ENCODE assay signal across 8 cellular contexts in the genomic region with DNA sequence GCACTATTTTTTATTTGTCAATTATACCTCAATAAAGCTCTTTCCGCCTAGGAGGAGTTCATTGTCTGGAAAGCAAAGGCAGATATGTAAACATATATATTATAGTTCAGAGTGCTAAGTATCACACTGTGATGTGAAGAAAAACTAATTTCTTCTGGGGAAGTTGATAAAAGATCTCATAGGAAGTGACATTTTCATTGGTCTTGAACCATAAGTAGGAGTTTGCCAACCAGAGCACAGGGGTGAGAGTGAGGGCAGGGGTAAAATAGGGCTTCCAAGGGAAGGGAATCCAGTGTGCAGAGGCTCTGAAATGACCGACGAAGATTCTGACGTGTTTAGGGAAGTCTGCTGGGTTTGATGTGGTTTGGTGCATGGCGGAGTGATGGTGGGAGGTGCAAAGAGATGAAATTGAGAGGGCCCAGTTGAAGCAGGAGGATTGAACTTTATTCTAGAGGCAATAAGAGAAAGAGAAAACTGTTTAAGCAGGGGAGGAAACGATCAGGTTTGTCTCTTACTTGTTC. TPM values are rescaled to one million over a fixed set of nuclear protein-coding genes. Genes with fewer than 3 reads are reported as not detected.
A peak's percentile ranks its signal among the peaks of the same experiment; 100 is the strongest.
DNase-seq lines count a peak whose midpoint lies in the region; ATAC-seq lines count a peak whose summit lies in the region.

No MANE protein-coding gene starts in this region.

- H3K9ac ChIP-seq in iPS-18a (ENCODE audit: low read length) = peak overlapping the region; percentile 86

- peaks cover 6% of the 10 kb centered on the region for H3K4me1 ChIP-seq in iPS-18a (ENCODE audit: control insufficient read depth, low read depth, low read length)

- peak; percentile 37 for ATAC-seq in GM18502 (IDR thresholded peaks at IDR 0.05; ENCODE audit: poor library complexity, unreplicated experiment)
- ATAC-seq in HG02885 (IDR thresholded peaks at IDR 0.05; ENCODE audit: poor library complexity, unreplicated experiment) = peak; percentile 45

- no peak overlapping the region for H3K27ac ChIP-seq in iPS-18a (ENCODE audit: low read length)

- in situ Hi-C loops in SK-MEL-5 (cut with HindIII; ENCODE audit: low pct_unique_long_range_greater_than_20kb, low sequenced_read_pairs) = no loop called here

- H3K4me3 ChIP-seq in iPS-18a (ENCODE audit: low read length) = peak overlapping the region; percentile 77

- H3K9me3 ChIP-seq in iPS-18a (ENCODE audit: control insufficient read depth, low read depth, low read length) = no peaks in the 10 kb centered on the region

- DNase-seq in SK-MEL-5 (ENCODE audit: low read depth, low spot score) (peak; percentile 57), NCI-H446 (lab: John Stamatoyannopoulos, UW) (no peak), cerebellum (ENCODE audit: low spot score) (no peak)
- peak; percentile 54 for DNase-seq in activated naive CD4-positive, alpha-beta T cell treated with anti-CD3 and anti-CD28 coated beads, Interleukin-2, amount 50 U/mL, for 16 hours
- peak; percentile 17 to 37 for DNase-seq in stimulated activated CD4-positive, alpha-beta T cell treated with anti-CD3 and anti-CD28 coated beads, Interleukin-1b, Interleukin-23, amount 100 ng/mL, for 4 hours (ENCODE audit: low read depth in 2 of 2)

- H3K27me3 ChIP-seq in iPS-18a (ENCODE audit: control insufficient read depth, insufficient read depth, low read length) = peaks cover 7% of the 10 kb centered on the region

- peaks cover 3% of the 10 kb centered on the region for H3K36me3 ChIP-seq in iPS-18a (ENCODE audit: control insufficient read depth, low read depth, low read length)

RNA-seq across cellular contexts. Expression of a gene that starts 0.8 kb away (rescaled TPM):
- 67.7 TPM in 2 replicates for total RNA-seq in SK-MEL-5 (2014; rRNA removed; shearing (Covaris generic))
- polyA plus RNA-seq in SK-MEL-5 (2015; cell fraction: cytosol; rRNA removed) = 37.7 and 47.2 TPM in 2 replicates
- polyA plus RNA-seq in SK-MEL-5 (2015; cell fraction: nucleus; rRNA removed) = 16.3 and 23.0 TPM in 2 replicates
- 17.6 TPM for total RNA-seq in cerebellum

Comparison
In these comparisons a context has a peak if more than half of its experiments do, and no peak if none do; other contexts are left out.
1. DNase-seq: peak in SK-MEL-5 (single experiment), activated naive CD4-positive, alpha-beta T cell treated with anti-CD3 and anti-CD28 coated beads, Interleukin-2, amount 50 U/mL, for 16 hours (single experiment) and stimulated activated CD4-positive, alpha-beta T cell treated with anti-CD3 and anti-CD28 coated beads, Interleukin-1b, Interleukin-23, amount 100 ng/mL, for 4 hours (2 of 2); none in NCI-H446 (0 of 2) and cerebellum (single experiment).